Comparison of ENCODE assay signal across 8 cellular contexts in the genomic region with DNA sequence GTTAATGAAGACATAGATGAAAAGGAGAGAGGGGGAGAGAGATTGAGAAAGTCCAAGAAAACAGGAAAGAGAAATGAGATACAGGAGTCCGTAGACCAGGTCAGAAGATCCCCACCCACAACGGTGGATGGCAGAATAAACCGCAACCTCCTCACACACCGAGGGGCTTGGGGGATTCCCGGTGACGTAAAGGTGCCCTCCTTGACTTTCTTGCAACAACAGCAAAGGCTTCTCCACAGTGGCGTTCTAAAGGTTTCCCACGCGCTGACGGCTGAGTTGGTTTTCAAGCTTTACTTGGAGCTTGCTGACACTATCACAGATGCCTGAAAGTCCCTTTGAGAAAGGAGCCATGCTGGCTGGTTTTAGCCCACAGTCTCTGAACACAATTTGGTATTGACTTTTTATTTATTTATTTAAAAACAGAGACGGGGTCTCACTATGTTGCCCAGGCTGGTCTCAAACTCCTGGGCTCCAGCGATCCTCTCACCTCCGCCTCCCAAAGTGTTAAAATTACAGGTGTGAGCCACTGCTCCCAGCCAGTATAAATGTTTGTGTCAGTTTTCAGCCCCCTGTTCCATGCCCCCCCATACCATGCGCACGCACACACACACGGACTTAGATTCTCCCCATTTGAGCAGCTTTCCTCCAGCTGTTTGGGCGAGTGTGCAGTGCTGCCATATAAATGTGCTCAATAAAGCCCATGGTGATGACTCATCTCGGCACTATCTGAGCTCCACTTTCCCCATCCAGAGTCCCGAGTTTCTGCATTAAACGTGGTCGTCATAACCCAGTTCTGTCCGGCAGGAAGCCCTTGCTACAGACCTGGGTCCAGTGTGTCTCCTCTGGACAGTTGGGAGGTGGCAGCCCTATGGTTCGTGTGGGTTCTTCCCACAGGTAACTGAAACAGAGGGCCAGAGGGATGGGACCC. TPM values are rescaled to one million over a fixed set of nuclear protein-coding genes. Genes with fewer than 3 reads are reported as not detected.
A peak's percentile ranks its signal among the peaks of the same experiment; 100 is the strongest.
DNase-seq lines count a peak whose midpoint lies in the region; ATAC-seq and TF ChIP-seq lines count a peak whose summit lies in the region.

No MANE protein-coding gene starts in this region.

- DNase-seq in CD8-positive, alpha-beta memory T cell: peak; percentile 58 to 81 (median 66)
- peak; percentile 60 for DNase-seq in activated CD4-positive, CD25-positive, alpha-beta regulatory T cell treated with anti-CD3 and anti-CD28 coated beads, Interleukin-2, amount 50 U/mL, for 72 hours
- peak; percentile 50 for DNase-seq in left kidney (ENCODE audit: low read depth, low spot score)
- DNase-seq in uterus: peak in 1 of 2 donors; percentile 55
- no peak for DNase-seq in OCI-M1 (lab: John Stamatoyannopoulos, UW)
- no peak for DNase-seq in NCI-H2171 treated with DMSO at 0.1 percent for 48 hours (lab: John Stamatoyannopoulos, UW)
- DNase-seq in NCI-H146 treated with DMSO at 0.1 percent for 48 hours (lab: John Stamatoyannopoulos, UW; ENCODE audit: unreplicated experiment): no peak

- POLR2A ChIA-PET in CD8-positive, alpha-beta memory T cell (lab: Charles Lee): interaction anchor here (0.6 to 0.7 kb wide), 2 partner anchors 22 to 55 kb away, joined by 3 to 7 read pairs; no protein-coding TSS in a partner anchor

- H3K36me3 Mint-ChIP-seq in CD8-positive, alpha-beta memory T cell: peaks cover 0 to 1% (median 0%) of the 10 kb centered on the region in 3 donors

- peaks cover 20 to 37% (median 28%) of the 10 kb centered on the region in 3 donors for H3K4me1 Mint-ChIP-seq in CD8-positive, alpha-beta memory T cell

- H3K36me3 ChIP-seq in CD8-positive, alpha-beta memory T cell (ENCODE audit: insufficient read depth, low read length): no peaks in the 10 kb centered on the region
- no peaks in the 10 kb centered on the region for H3K36me3 ChIP-seq in uterus

- TF ChIP-seq POLR2A in uterus (IDR thresholded peaks at IDR 0.05): no peak

- TF ChIP-seq CTCF in uterus (IDR thresholded peaks at IDR 0.05): no peak

- H3K4me1 ChIP-seq in CD8-positive, alpha-beta memory T cell (ENCODE audit: insufficient read depth, low read length): peaks cover 7% of the 10 kb centered on the region
- H3K4me1 ChIP-seq in uterus: peaks cover 6 to 20% of the 10 kb centered on the region in 2 donors

- peak overlapping the region; percentile 69 to 90 (median 74) for H3K4me3 Mint-ChIP-seq in CD8-positive, alpha-beta memory T cell

- peak overlapping the region; percentile 17 to 96 (median 82) for H3K27ac Mint-ChIP-seq in CD8-positive, alpha-beta memory T cell

- ATAC-seq in GM21717 (IDR thresholded peaks at IDR 0.05; ENCODE audit: unreplicated experiment): peak; percentile 71

- no peaks in the 10 kb centered on the region for H3K9me3 ChIP-seq in CD8-positive, alpha-beta memory T cell (ENCODE audit: low read length)
- no peaks in the 10 kb centered on the region for H3K9me3 ChIP-seq in uterus

- H3K4me3 ChIP-seq in CD8-positive, alpha-beta memory T cell (ENCODE audit: low read length): no peak overlapping the region
- H3K4me3 ChIP-seq in uterus: no peak overlapping the region

- CTCF ChIA-PET in CD8-positive, alpha-beta memory T cell (lab: Charles Lee): interaction anchor here (1.2 kb wide), 1 partner anchor 21 kb away, joined by 3 read pairs; no protein-coding TSS in a partner anchor

- H3K27me3 ChIP-seq in CD8-positive, alpha-beta memory T cell (ENCODE audit: insufficient read depth, low read length, poor library complexity, severe bottlenecking): no peaks in the 10 kb centered on the region
- no peaks in the 10 kb centered on the region for H3K27me3 ChIP-seq in uterus

- H3K27ac ChIP-seq in CD8-positive, alpha-beta memory T cell (ENCODE audit: low read depth, low read length): no peak overlapping the region
- H3K27ac ChIP-seq in uterus: peak overlapping the region; percentile 82 to 97

- H3K9me3 Mint-ChIP-seq in CD8-positive, alpha-beta memory T cell: no peaks in the 10 kb centered on the region

- intact Hi-C loops in uterus (cut with DNase I; ENCODE audit: low total_unique reads): no loop called here

- H3K27me3 Mint-ChIP-seq in CD8-positive, alpha-beta memory T cell: peaks cover 0 to 5% of the 10 kb centered on the region in 2 donors

RNA-seq across cellular contexts. Expression of a gene that starts 33.0 kb away (rescaled TPM):
- 10 to 100 TPM; 73.3 to 75.6 TPM for total RNA-seq in CD8-positive, alpha-beta memory T cell
- 9.5 TPM for polyA plus RNA-seq in CD8-positive, alpha-beta memory T cell
- total RNA-seq in uterus: 100 to 1,000 TPM in 1 of 4 donors, 10 to 100 TPM in 3; 38.2 to 128 (median 42.6) TPM

Comparison
In these comparisons a context has a peak if more than half of its experiments do, and no peak if none do; other contexts are left out.
1. DNase-seq: peak in CD8-positive, alpha-beta memory T cell (5 of 5), activated CD4-positive, CD25-positive, alpha-beta regulatory T cell treated with anti-CD3 and anti-CD28 coated beads, Interleukin-2, amount 50 U/mL, for 72 hours (single experiment) and left kidney (single experiment); none in OCI-M1 (single experiment), NCI-H2171 treated with DMSO at 0.1 percent for 48 hours (single experiment) and NCI-H146 treated with DMSO at 0.1 percent for 48 hours (single experiment).